In genomic region chr10:5095687-5096086, GRCh38 we compare ENCODE assay signal across 13 cellular contexts. TPM values are rescaled to one million over a fixed set of nuclear protein-coding genes. Genes with fewer than 3 reads are reported as not detected.
DNase-seq lines count a peak whose midpoint lies in the region; ATAC-seq and TF ChIP-seq lines count a peak whose summit lies in the region.
"Had no signal": no experiment of that assay in that cellular context is flagged by ENCODE, and none has a peak within 500 bp of the region (broad histone marks: within the 10 kb centered on the region; RNA-seq: fewer than 3 reads in every experiment).

No MANE protein-coding gene starts in this region.

- no peak overlapping the region for H2AK5ac ChIP-seq in IMR-90 (ENCODE audit: low read depth, low read length)

- H4K8ac ChIP-seq in IMR-90 (ENCODE audit: low read depth in 2 of 2, low read length in 2 of 2), result no peak overlapping the region

- H2AK9ac ChIP-seq in IMR-90 (replicated peaks; ENCODE audit: low read depth, low read length, poor library complexity), result no peak overlapping the region

- H3K18ac ChIP-seq in IMR-90 (ENCODE audit: low read depth, low read length), result no peak overlapping the region

- no peak overlapping the region for H3K14ac ChIP-seq in IMR-90 (replicated peaks; ENCODE audit: low read depth, low read length)

- no peak for TF ChIP-seq EP300 in suprapubic skin (IDR thresholded peaks at IDR 0.05)

- no peak overlapping the region for H4K91ac ChIP-seq in IMR-90 (ENCODE audit: insufficient read depth, low read depth, low read length)

- H4K20me1 ChIP-seq in IMR-90 (ENCODE audit: insufficient read depth, low read length), result no peaks in the 10 kb centered on the region

- POLR2A ChIA-PET in IMR-90 (lab: Charles Lee; ENCODE audit: unreplicated experiment), result interaction anchor here (0.6 kb wide), 1 partner anchor 131 kb away, joined by 10 read pairs; no protein-coding TSS in a partner anchor

- H3K79me1 ChIP-seq in IMR-90 (ENCODE audit: low read depth in 1 of 2, low read length in 2 of 2), result no peaks in the 10 kb centered on the region

- H3K4me3 ChIP-seq in IMR-90 (ENCODE audit: insufficient read depth, low read depth, low read length) (no peak overlapping the region), dorsolateral prefrontal cortex (peak overlapping the region in 42 of 59 donors; percentile 27 to 66 (median 54)), suprapubic skin (peak overlapping the region; percentile 54), BE2C (ENCODE audit: low read depth, low read length) (no peak overlapping the region)
- H3K4me3 ChIP-seq: cardiac muscle cell had no signal

- DNase-seq in IMR-90 (no peak), dorsolateral prefrontal cortex (no peak), lung microvascular endothelial cell (ENCODE audit: low read depth in 2 of 2) (peak; percentile 10 to 34), suprapubic skin (ENCODE audit: low spot score in 2 of 2) (no peak), EL (no peak), BE2C (no peak), NCI-H2227 treated with DMSO at 0.1 percent for 48 hours (lab: John Stamatoyannopoulos, UW) (no peak), kidney glomerular epithelial cell (lab: John Stamatoyannopoulos, UW) (no peak)
- DNase-seq: NCI-H1105, NCI-H226 had no signal

- no peak overlapping the region for H2AFZ ChIP-seq in IMR-90 (replicated peaks; ENCODE audit: low read length, poor library complexity)

- H3K4me1 ChIP-seq in IMR-90 (ENCODE audit: control insufficient read depth, insufficient read depth, low read length), result no peaks in the 10 kb centered on the region
- H3K4me1 ChIP-seq in suprapubic skin, result peaks cover 7% of the 10 kb centered on the region
- no peaks in the 10 kb centered on the region for H3K4me1 ChIP-seq in BE2C

- H3K36me3 ChIP-seq in IMR-90 (ENCODE audit: control insufficient read depth, insufficient read depth, low read length) (no peaks in the 10 kb centered on the region), suprapubic skin (peaks cover 21% of the 10 kb centered on the region), BE2C (no peaks in the 10 kb centered on the region; the same call in 1 of the 2 replicates)
- H3K36me3 ChIP-seq: cardiac muscle cell had no signal

- H4K5ac ChIP-seq in IMR-90 (ENCODE audit: low read depth, low read length), result no peak overlapping the region

- no peak overlapping the region for H3K56ac ChIP-seq in IMR-90 (ENCODE audit: extremely low read depth, insufficient read depth, low read length)

- no peak for TF ChIP-seq RAD21 in IMR-90 (IDR thresholded peaks at IDR 0.05; ENCODE audit: low read length)

- no peak for TF ChIP-seq POLR2A in IMR-90 (IDR thresholded peaks at IDR 0.05; ENCODE audit: low read depth, low read length)
- no peak for TF ChIP-seq POLR2A in suprapubic skin (IDR thresholded peaks at IDR 0.05)

- dilution Hi-C loops in IMR-90 (cut with HindIII; ENCODE audit: low sequenced_read_pairs, unreplicated experiment), result no loop called here

- no peak overlapping the region for H2BK20ac ChIP-seq in IMR-90 (ENCODE audit: low read depth, low read length)

- H3K4me2 ChIP-seq in IMR-90 (ENCODE audit: low read depth, low read length), result no peak overlapping the region

- H3K9me3 ChIP-seq in IMR-90 (ENCODE audit: control insufficient read depth, insufficient read depth, low read length) (no peaks in the 10 kb centered on the region), suprapubic skin (no peaks in the 10 kb centered on the region), BE2C (no peaks in the 10 kb centered on the region)

- H2BK15ac ChIP-seq in IMR-90 (ENCODE audit: low read depth, low read length), result no peak overlapping the region

- CTCF ChIA-PET in IMR-90 (lab: Yijun Ruan, JAX), result interaction anchor here (0.6 to 5.0 kb wide), 2 partner anchors 244 to 246 kb away, joined by 4 to 24 read pairs; no protein-coding TSS in a partner anchor

- H3K27me3 ChIP-seq in IMR-90 (ENCODE audit: control insufficient read depth, insufficient read depth, low read length) (no peaks in the 10 kb centered on the region; the same call in none of the 2 replicates), dorsolateral prefrontal cortex (peaks cover 0 to 11% (median 0%) of the 10 kb centered on the region in 45 donors), suprapubic skin (no peaks in the 10 kb centered on the region), BE2C (no peaks in the 10 kb centered on the region)
- H3K27me3 ChIP-seq: cardiac muscle cell had no signal

- no peak overlapping the region for H2BK5ac ChIP-seq in IMR-90 (ENCODE audit: low read depth, low read length, poor library complexity, severe bottlenecking)

- H3K23ac ChIP-seq in IMR-90 (ENCODE audit: low read depth, low read length), result no peak overlapping the region

- no peak overlapping the region for H2BK120ac ChIP-seq in IMR-90 (ENCODE audit: low read depth, low read length)

- intact Hi-C loops in IMR-90 (cut with micrococcal nuclease), result loop anchor here (2.0 to 10.0 kb wide), 3 partner anchors 77 to 287 kb away; no protein-coding TSS in a partner anchor
- intact Hi-C loops in dorsolateral prefrontal cortex (cut with DNase I), result loop anchor here in 1 of 2 donors (10.0 kb wide), 1 partner anchor 251 kb away; no protein-coding TSS in a partner anchor

- TF ChIP-seq CTCF in IMR-90 (conservative IDR thresholded peaks at IDR 0.05; ENCODE audit: low read depth, low read length), result no peak
- no peak for TF ChIP-seq CTCF in dorsolateral prefrontal cortex (IDR thresholded peaks at IDR 0.05 in 54 of 56, conservative IDR thresholded peaks at IDR 0.05 in 2 of 56; ENCODE audit: low read depth in 1 of 56, partially characterized antibody in 56 of 56)
- TF ChIP-seq CTCF in suprapubic skin (IDR thresholded peaks at IDR 0.05), result no peak
- TF ChIP-seq CTCF in BE2C (IDR thresholded peaks at IDR 0.05; ENCODE audit: low read depth, low read length), result no peak

- H3K27ac ChIP-seq in IMR-90 (ENCODE audit: insufficient read depth, low read length) (no peak overlapping the region), dorsolateral prefrontal cortex (no peak overlapping the region), suprapubic skin (no peak overlapping the region)
- H3K27ac ChIP-seq: cardiac muscle cell, epithelial cell of prostate had no signal

- no peak overlapping the region for H3K4ac ChIP-seq in IMR-90 (ENCODE audit: low read depth, low read length)

- no peak overlapping the region for H3K9ac ChIP-seq in IMR-90 (ENCODE audit: low read depth, low read length)

- no peaks in the 10 kb centered on the region for H3K9me1 ChIP-seq in IMR-90 (ENCODE audit: insufficient read depth, low read length)

- in situ Hi-C loops in IMR-90 (cut with MboI; ENCODE audit: low sequenced_read_pairs), result loop anchor here (5.0 kb wide), 1 partner anchor 243 kb away; no protein-coding TSS in a partner anchor

- no TSS peak for BruUV-seq in IMR-90 (replicated peaks; lab: Mats Ljungman, UMichigan)

- ATAC-seq in IMR-90 (ENCODE audit: low read depth), result no peak
- ATAC-seq: WTC11 had no signal

- WGBS in IMR-90 (ENCODE audit: extremely low coverage in 2 of 2, insufficient read length in 1 of 2), 2 experiments, result no CpG with 5 or more reads among the region's 4 CpGs
- WGBS in suprapubic skin, result 52% methylated on average over 4 of the region's 4 CpGs

TF ChIP-seq in IMR-90, 13 proteins besides CTCF, POLR2A, EP300 and RAD21:
- TF ChIP-seq NFE2L2 (IDR thresholded peaks at IDR 0.05; ENCODE audit: low read depth, low read length) (peak; percentile 34), MXI1 (IDR thresholded peaks at IDR 0.05; ENCODE audit: borderline replicate concordance, low read depth, low read length) (no peak)

RNA-seq across cellular contexts. Expression of gene AKR1C3, which starts 1.5 kb away (rescaled TPM):
- total RNA-seq in IMR-90 (2012; rRNA removed), result 0.18 and 0.28 TPM in 2 replicates
- 0.22 and 0.51 TPM in 2 replicates for polyA plus RNA-seq in IMR-90 (2012; rRNA removed)
- 0.44 and 0.62 TPM in 2 replicates for polyA plus RNA-seq in IMR-90 (2012; cell fraction: cytosol; rRNA removed)
- polyA plus RNA-seq in IMR-90 (2012; cell fraction: nucleus; rRNA removed; ENCODE audit: low replicate concordance), result 0.23 and 0.33 TPM in 2 replicates
- total RNA-seq in dorsolateral prefrontal cortex, result 10 to 100 TPM in 91 of 120 experiments, 1 to 10 TPM in 29; 3.9 to 46.5 (median 13.7) TPM
- 108 and 111 TPM in 2 replicates for total RNA-seq in lung microvascular endothelial cell
- total RNA-seq in suprapubic skin, result 10 to 100 TPM; 13.4 to 43.0 (median 15.5) TPM
- 16.1 TPM for polyA plus RNA-seq in BE2C (2012; ENCODE audit: insufficient read depth, insufficient read length, low read depth)

Comparison
In these comparisons a context has a peak if more than half of its experiments do, and no peak if none do; other contexts are left out.
1. DNase-seq: peak in lung microvascular endothelial cell (2 of 2); none in IMR-90 (single experiment), dorsolateral prefrontal cortex (0 of 10), suprapubic skin (0 of 2), EL (single experiment), BE2C (single experiment), NCI-H2227 treated with DMSO at 0.1 percent for 48 hours (single experiment) and kidney glomerular epithelial cell (single experiment).
2. H3K4me3 ChIP-seq: peak in dorsolateral prefrontal cortex (42 of 59) and suprapubic skin (single experiment); none in IMR-90 (single experiment) and BE2C (single experiment).